Comparison of ENCODE assay signal across 11 cellular contexts in genomic region chr13:78806457-78806856, GRCh38.
A peak's percentile ranks its signal among the peaks of the same experiment; 100 is the strongest.
DNase-seq lines count a peak whose midpoint lies in the region; ATAC-seq and TF ChIP-seq lines count a peak whose summit lies in the region.
"Had no signal": no experiment of that assay in that cellular context is flagged by ENCODE, and none has a peak within 500 bp of the region (broad histone marks: within the 10 kb centered on the region; RNA-seq: fewer than 3 reads in every experiment).

No MANE protein-coding gene starts in this region.

- H3K4me3 Mint-ChIP-seq in HFFc6 = no peak overlapping the region
- H3K4me3 Mint-ChIP-seq: activated naive CD8-positive, alpha-beta T cell treated with anti-CD3 and anti-CD28 coated beads, Interleukin-2, amount 50 U/mL, for 24 hours; T-helper 17 cell had no signal

- H3K9me3 Mint-ChIP-seq in HFFc6 = peaks cover 7% of the 10 kb centered on the region; the same call in 1 of the 2 replicates

- ATAC-seq in left lobe of liver (peak; percentile 45), HG03196 (IDR thresholded peaks at IDR 0.05; ENCODE audit: unreplicated experiment) (no peak)
- ATAC-seq: activated naive CD8-positive, alpha-beta T cell treated with anti-CD3 and anti-CD28 coated beads, Interleukin-2, amount 50 U/mL, for 24 hours; psoas muscle; T-helper 17 cell had no signal

- no peak overlapping the region for H3K27ac Mint-ChIP-seq in HFFc6
- H3K27ac Mint-ChIP-seq: activated naive CD8-positive, alpha-beta T cell treated with anti-CD3 and anti-CD28 coated beads, Interleukin-2, amount 50 U/mL, for 24 hours; T-helper 17 cell had no signal

- no peaks in the 10 kb centered on the region for H3K27me3 Mint-ChIP-seq in HFFc6 (ENCODE audit: insufficient read depth)
- H3K27me3 Mint-ChIP-seq: T-helper 17 cell had no signal

- TF ChIP-seq CTCF in GM12874 (IDR thresholded peaks at IDR 0.05; ENCODE audit: insufficient read depth, low read depth, low read length) (peak; percentile 27; the same call in 1 of the 2 replicates), HFFc6 (IDR thresholded peaks at IDR 0.05) (peak; percentile 33)

- H3K36me3 Mint-ChIP-seq in HFFc6 (ENCODE audit: low read depth) = no peaks in the 10 kb centered on the region

- no peaks in the 10 kb centered on the region for H3K4me1 Mint-ChIP-seq in HFFc6 (ENCODE audit: low read depth)
- H3K4me1 Mint-ChIP-seq: activated naive CD8-positive, alpha-beta T cell treated with anti-CD3 and anti-CD28 coated beads, Interleukin-2, amount 50 U/mL, for 24 hours; T-helper 17 cell had no signal

- DNase-seq in HFFc6 (peak; percentile 5), NCI-H69 (lab: John Stamatoyannopoulos, UW) (peak; percentile 20), left lobe of liver (ENCODE audit: low spot score) (no peak), hepatic stellate cell (ENCODE audit: low spot score) (no peak), COLO668 (lab: John Stamatoyannopoulos, UW; ENCODE audit: unreplicated experiment) (no peak)
- DNase-seq in activated CD4-positive, alpha-beta T cell treated with anti-CD3 and anti-CD28 coated beads, Interleukin-2, amount 50 U/mL, for 48 hours = no peak
- DNase-seq: activated naive CD8-positive, alpha-beta T cell treated with anti-CD3 and anti-CD28 coated beads, Interleukin-2, amount 50 U/mL, for 24 hours; psoas muscle; T-helper 17 cell had no signal

Comparison
In these comparisons a context has a peak if more than half of its experiments do, and no peak if none do; other contexts are left out.
1. DNase-seq: peak in HFFc6 (single experiment) and NCI-H69 (single experiment); none in left lobe of liver (single experiment), activated CD4-positive, alpha-beta T cell treated with anti-CD3 and anti-CD28 coated beads, Interleukin-2, amount 50 U/mL, for 48 hours (0 of 2), hepatic stellate cell (single experiment) and COLO668 (single experiment).